12 cellular contexts compared by ENCODE assay signal in genomic region chr12:7061138-7061537, GRCh38. TPM values are rescaled to one million over a fixed set of nuclear protein-coding genes. Genes with fewer than 3 reads are reported as not detected.
DNase-seq lines count a peak whose midpoint lies in the region; ATAC-seq, FAIRE-seq and TF ChIP-seq lines count a peak whose summit lies in the region.
"Had no signal": no experiment of that assay in that cellular context is flagged by ENCODE, and none has a peak within 500 bp of the region (broad histone marks: within the 10 kb centered on the region; RNA-seq: fewer than 3 reads in every experiment).

No MANE protein-coding gene starts in this region.

- TSS peak; percentile 77 for BruUV-seq in HepG2 (replicated peaks; lab: Mats Ljungman, UMichigan)

- DNase-seq in GM03348 (ENCODE audit: low spot score) (peak; percentile 52), choroid plexus epithelial cell (ENCODE audit: low read depth) (no peak), HepG2 (ENCODE audit: low spot score) (no peak), smooth muscle cell (lab: John Stamatoyannopoulos, UW; ENCODE audit: unreplicated experiment) (no peak), LoVo (ENCODE audit: low spot score) (no peak), Ammon's horn (ENCODE audit: low spot score) (no peak)
- DNase-seq: activated CD8-positive, alpha-beta memory T cell treated with anti-CD3 and anti-CD28 coated beads for 24 hours; activated naive CD8-positive, alpha-beta T cell treated with anti-CD3 and anti-CD28 coated beads, Interleukin-2, amount 10 ng/mL, durations not matched to agents 7 days and 5 days; CD4-positive, CD25-positive, alpha-beta regulatory T cell; T-helper 1 cell had no signal

- no peak for FAIRE-seq in HepG2 (lab: Jason Lieb, UNC)

- H3F3A ChIP-seq in smooth muscle cell (ENCODE audit: low read depth): no peaks in the 10 kb centered on the region

- CTCF ChIA-PET in HepG2 (lab: Yijun Ruan, JAX; ENCODE audit: low intra/inter-chr PET ratio, low total read pairs): interaction anchor here (2.0 to 3.3 kb wide), 3 partner anchors 32 to 52 kb away, joined by 12 to 45 read pairs (median 16); partner anchors contain the start of genes C1R and C1RL

- H3K4me1 ChIP-seq in HepG2 (ENCODE audit: insufficient read depth, low read length) (peaks cover 58% of the 10 kb centered on the region), smooth muscle cell (ENCODE audit: low read depth) (no peaks in the 10 kb centered on the region)

- in situ Hi-C loops in HepG2 (cut with HindIII; ENCODE audit: extremely low pct_ligation_motif_present, low pct_unique_long_range_greater_than_20kb): loop anchor here (10.0 kb wide), 1 partner anchor 54 kb away; no protein-coding TSS in a partner anchor

- TF ChIP-seq CTCF in choroid plexus epithelial cell (conservative IDR thresholded peaks at IDR 0.05; ENCODE audit: low read depth, low read length) (peak; percentile 8), HepG2 (CRISPR knock-in tag; IDR thresholded peaks at IDR 0.05) (no peak), smooth muscle cell (IDR thresholded peaks at IDR 0.05; ENCODE audit: borderline replicate concordance, insufficient read depth, poor library complexity, severe bottlenecking) (no peak)

- H3K27me3 ChIP-seq in HepG2 (ENCODE audit: control insufficient read depth in 1 of 2, insufficient read depth in 2 of 2, low read length in 2 of 2): no peaks in the 10 kb centered on the region
- no peaks in the 10 kb centered on the region for H3K27me3 ChIP-seq in smooth muscle cell (ENCODE audit: low read depth)

- ATAC-seq in HepG2 (no peak), HG02852 (IDR thresholded peaks at IDR 0.05; ENCODE audit: unreplicated experiment) (no peak), GM21576 (IDR thresholded peaks at IDR 0.05; ENCODE audit: unreplicated experiment) (no peak)

- H3K9me3 ChIP-seq in HepG2 (ENCODE audit: low read length): no peaks in the 10 kb centered on the region
- no peaks in the 10 kb centered on the region for H3K9me3 ChIP-seq in smooth muscle cell (replicated peaks; ENCODE audit: low read depth)

- H3K4me3 ChIP-seq in choroid plexus epithelial cell (ENCODE audit: low read depth, low read length) (peak overlapping the region; percentile 57), HepG2 (replicated peaks in 1 of 3; ENCODE audit: insufficient read depth in 1 of 3, low read depth in 2 of 3, low read length in 3 of 3) (peak overlapping the region in 2 of 3 experiments; percentile 6 to 27; a peak in 2 of 6 replicates), smooth muscle cell (peak overlapping the region; percentile 34)

- H3K36me3 ChIP-seq in HepG2 (replicated peaks in 1 of 2; ENCODE audit: control insufficient read depth in 1 of 2, insufficient read depth in 2 of 2, low read length in 2 of 2) (no peaks in the 10 kb centered on the region), smooth muscle cell (ENCODE audit: low read depth) (no peaks in the 10 kb centered on the region)

- TF ChIP-seq POLR2A in HepG2 (IDR thresholded peaks at IDR 0.05; ENCODE audit: insufficient read depth in 1 of 2, low read depth in 2 of 2, low read length in 2 of 2): no peak

- H4K20me1 ChIP-seq in HepG2 (ENCODE audit: insufficient read depth, low read length): no peaks in the 10 kb centered on the region
- H4K20me1 ChIP-seq in smooth muscle cell (ENCODE audit: low read depth): no peaks in the 10 kb centered on the region

- POLR2A ChIA-PET in HepG2 (lab: Yijun Ruan, JAX): interaction anchor here (1.0 to 3.0 kb wide), 12 partner anchors 12 to 448 kb away, joined by 3 to 45 read pairs (median 4); partner anchors contain the start of genes C12orf57, C1RL, LPCAT3 and RNU7-1

- no peak for TF ChIP-seq RAD21 in HepG2 (CRISPR knock-in tag; IDR thresholded peaks at IDR 0.05)

- intact Hi-C loops in HepG2 (cut with micrococcal nuclease; ENCODE audit: unreplicated experiment): loop anchor here (2.0 kb wide), 1 partner anchor 18 kb away; no protein-coding TSS in a partner anchor

- no peak for TF ChIP-seq EP300 in HepG2 (IDR thresholded peaks at IDR 0.05; ENCODE audit: low read depth in 2 of 2, low read length in 2 of 2)
- no peak for TF ChIP-seq EP300 in HepG2 (CRISPR knock-in tag; IDR thresholded peaks at IDR 0.05; ENCODE audit: borderline replicate concordance)

- H3K9ac ChIP-seq in HepG2 (ENCODE audit: insufficient read depth, low read depth, low read length) (peak overlapping the region; percentile 25; the same call in 1 of the 2 replicates), smooth muscle cell (ENCODE audit: low read depth) (peak overlapping the region; percentile 24)

- H3K79me2 ChIP-seq in HepG2 (ENCODE audit: insufficient read depth, low read length) (no peaks in the 10 kb centered on the region), smooth muscle cell (ENCODE audit: low read depth) (no peaks in the 10 kb centered on the region)

- H3K4me2 ChIP-seq in HepG2 (ENCODE audit: low read depth, low read length): peak overlapping the region; percentile 71
- peak overlapping the region; percentile 82 for H3K4me2 ChIP-seq in smooth muscle cell

- H2AFZ ChIP-seq in HepG2 (ENCODE audit: low read length) (peak overlapping the region; percentile 25), smooth muscle cell (ENCODE audit: low read depth) (peak overlapping the region; percentile 67)

- WGBS in HepG2 (ENCODE audit: low lambda C conversion rate): 56% methylated on average over 13 of the region's 13 CpGs
- WGBS in smooth muscle cell (ENCODE audit: low lambda C conversion rate): 82% methylated on average over 13 of the region's 13 CpGs

- no peak overlapping the region for H3K27ac ChIP-seq in HepG2 (ENCODE audit: extremely low read length, insufficient read depth, low read length)
- peak overlapping the region; percentile 56 for H3K27ac ChIP-seq in smooth muscle cell (ENCODE audit: low read depth)

RNA-seq across cellular contexts. Expression of gene C1S, which starts 0.6 kb away (rescaled TPM):
- total RNA-seq in HepG2 (2016; rRNA removed; fragmentation: Illumina TruSeq; extraction: Trizol): 8.2 and 18.2 TPM in 2 replicates
- 2.7 and 2.8 TPM in 2 replicates for total RNA-seq in HepG2 (2016; cell fraction: cytosol; rRNA removed; fragmentation: Illumina TruSeq; extraction: Trizol; ENCODE audit: low read depth)
- total RNA-seq in HepG2 (2016; cell fraction: insoluble cytoplasmic fraction; rRNA removed; fragmentation: Illumina TruSeq; extraction: Trizol): 8.4 and 18.7 TPM in 2 replicates
- 3.2 and 3.7 TPM in 2 replicates for total RNA-seq in HepG2 (2016; cell fraction: membrane; rRNA removed; fragmentation: Illumina TruSeq; extraction: Trizol)
- 17.9 and 19.4 TPM in 2 replicates for total RNA-seq in HepG2 (2016; cell fraction: nucleus; rRNA removed; fragmentation: Illumina TruSeq; extraction: Trizol)
- polyA plus RNA-seq in HepG2 (2011; rRNA removed): 14.5 and 23.3 TPM in 2 replicates
- polyA plus RNA-seq in HepG2 (2011; cell fraction: cytosol; rRNA removed): 9.6 and 18.5 TPM in 2 replicates
- 14.4 and 22.0 TPM in 2 replicates for polyA plus RNA-seq in HepG2 (2011; cell fraction: nucleus; rRNA removed)
- polyA plus RNA-seq in HepG2 (2012): 9.8 and 10.0 TPM in 2 replicates
- 0.91 and 1.0 TPM in 2 replicates for polyA plus RNA-seq in HepG2 (2016; cell fraction: cytosol; fragmentation: Illumina TruSeq; extraction: Trizol; ENCODE audit: low read depth)
- 6.4 and 6.7 TPM in 2 replicates for polyA plus RNA-seq in HepG2 (2016; cell fraction: insoluble cytoplasmic fraction; fragmentation: Illumina TruSeq; extraction: Trizol; ENCODE audit: low read depth)
- 1.8 and 2.2 TPM in 2 replicates for polyA plus RNA-seq in HepG2 (2016; cell fraction: membrane; fragmentation: Illumina TruSeq; extraction: Trizol; ENCODE audit: low read depth)
- 26.0 and 30.9 TPM in 2 replicates for polyA plus RNA-seq in HepG2 (2016; cell fraction: nucleus; fragmentation: Illumina TruSeq; extraction: Trizol; ENCODE audit: insufficient read depth, low read depth)
- polyA minus RNA-seq in HepG2 (2011; rRNA and poly(A)+ RNA removed; ENCODE audit: low replicate concordance): 3.8 and 12.0 TPM in 2 replicates
- polyA minus RNA-seq in HepG2 (2011; cell fraction: cytosol; rRNA and poly(A)+ RNA removed): 7.0 and 14.3 TPM in 2 replicates
- polyA minus RNA-seq in HepG2 (2011; cell fraction: nucleus; rRNA and poly(A)+ RNA removed): 14.0 and 26.4 TPM in 2 replicates
- 38.5 and 65.7 TPM in 2 replicates for total RNA-seq in smooth muscle cell
- 61.1 and 69.2 TPM in 2 replicates for polyA plus RNA-seq in smooth muscle cell
- polyA plus RNA-seq: CD4-positive, CD25-positive, alpha-beta regulatory T cell had no signal

RNA-seq across cellular contexts. Expression of gene C1R, which starts 31.1 kb away (rescaled TPM):
- 1.7 and 3.5 TPM in 2 replicates for total RNA-seq in HepG2 (2016; rRNA removed; fragmentation: Illumina TruSeq; extraction: Trizol)
- 0.44 and 0.61 TPM in 2 replicates for total RNA-seq in HepG2 (2016; cell fraction: cytosol; rRNA removed; fragmentation: Illumina TruSeq; extraction: Trizol; ENCODE audit: low read depth)
- total RNA-seq in HepG2 (2016; cell fraction: insoluble cytoplasmic fraction; rRNA removed; fragmentation: Illumina TruSeq; extraction: Trizol): 2.6 and 4.1 TPM in 2 replicates
- 0.93 and 1.4 TPM in 2 replicates for total RNA-seq in HepG2 (2016; cell fraction: membrane; rRNA removed; fragmentation: Illumina TruSeq; extraction: Trizol)
- total RNA-seq in HepG2 (2016; cell fraction: nucleus; rRNA removed; fragmentation: Illumina TruSeq; extraction: Trizol): 3.8 and 4.3 TPM in 2 replicates
- 6.5 and 11.2 TPM in 2 replicates for polyA plus RNA-seq in HepG2 (2011; rRNA removed)
- 6.2 and 6.5 TPM in 2 replicates for polyA plus RNA-seq in HepG2 (2011; cell fraction: cytosol; rRNA removed)
- polyA plus RNA-seq in HepG2 (2011; cell fraction: nucleus; rRNA removed): 6.1 and 8.4 TPM in 2 replicates
- 1.2 and 1.9 TPM in 2 replicates for polyA plus RNA-seq in HepG2 (2012)
- 0.42 and 0.57 TPM in 2 replicates for polyA plus RNA-seq in HepG2 (2016; cell fraction: cytosol; fragmentation: Illumina TruSeq; extraction: Trizol; ENCODE audit: low read depth)
- polyA plus RNA-seq in HepG2 (2016; cell fraction: insoluble cytoplasmic fraction; fragmentation: Illumina TruSeq; extraction: Trizol; ENCODE audit: low read depth): 1.6 and 2.2 TPM in 2 replicates
- 1.2 and 1.3 TPM in 2 replicates for polyA plus RNA-seq in HepG2 (2016; cell fraction: membrane; fragmentation: Illumina TruSeq; extraction: Trizol; ENCODE audit: low read depth)
- polyA plus RNA-seq in HepG2 (2016; cell fraction: nucleus; fragmentation: Illumina TruSeq; extraction: Trizol; ENCODE audit: insufficient read depth, low read depth): 6.5 and 7.1 TPM in 2 replicates
- polyA minus RNA-seq in HepG2 (2011; rRNA and poly(A)+ RNA removed; ENCODE audit: low replicate concordance): 3.3 and 5.9 TPM in 2 replicates
- 0.70 and 1.3 TPM in 2 replicates for polyA minus RNA-seq in HepG2 (2011; cell fraction: cytosol; rRNA and poly(A)+ RNA removed)
- polyA minus RNA-seq in HepG2 (2011; cell fraction: nucleus; rRNA and poly(A)+ RNA removed): 1.7 and 2.7 TPM in 2 replicates
- total RNA-seq in smooth muscle cell: 51.2 and 58.9 TPM in 2 replicates
- polyA plus RNA-seq in smooth muscle cell: 78.7 and 83.8 TPM in 2 replicates

RNA-seq across cellular contexts. Expression of gene LPCAT3, which starts 42.9 kb away (rescaled TPM):
- total RNA-seq in HepG2 (2016; rRNA removed; fragmentation: Illumina TruSeq; extraction: Trizol) (22.1 and 44.5 TPM in 2 replicates), smooth muscle cell (16.9 and 28.3 TPM in 2 replicates)
- 15.6 and 16.1 TPM in 2 replicates for total RNA-seq in HepG2 (2016; cell fraction: cytosol; rRNA removed; fragmentation: Illumina TruSeq; extraction: Trizol; ENCODE audit: low read depth)
- total RNA-seq in HepG2 (2016; cell fraction: insoluble cytoplasmic fraction; rRNA removed; fragmentation: Illumina TruSeq; extraction: Trizol): 19.8 and 46.9 TPM in 2 replicates
- 25.0 and 25.2 TPM in 2 replicates for total RNA-seq in HepG2 (2016; cell fraction: membrane; rRNA removed; fragmentation: Illumina TruSeq; extraction: Trizol)
- 47.0 and 56.7 TPM in 2 replicates for total RNA-seq in HepG2 (2016; cell fraction: nucleus; rRNA removed; fragmentation: Illumina TruSeq; extraction: Trizol)
- polyA plus RNA-seq in HepG2 (2011; rRNA removed) (62.7 and 64.3 TPM in 2 replicates), smooth muscle cell (34.3 and 35.9 TPM in 2 replicates)
- polyA plus RNA-seq in HepG2 (2011; cell fraction: cytosol; rRNA removed): 50.0 and 61.5 TPM in 2 replicates
- 28.8 and 35.4 TPM in 2 replicates for polyA plus RNA-seq in HepG2 (2011; cell fraction: nucleus; rRNA removed)
- 34.6 and 45.3 TPM in 2 replicates for polyA plus RNA-seq in HepG2 (2012)
- 12.9 and 13.6 TPM in 2 replicates for polyA plus RNA-seq in HepG2 (2016; cell fraction: cytosol; fragmentation: Illumina TruSeq; extraction: Trizol; ENCODE audit: low read depth)
- 25.6 and 31.4 TPM in 2 replicates for polyA plus RNA-seq in HepG2 (2016; cell fraction: insoluble cytoplasmic fraction; fragmentation: Illumina TruSeq; extraction: Trizol; ENCODE audit: low read depth)
- 26.7 TPM in 2 replicates for polyA plus RNA-seq in HepG2 (2016; cell fraction: membrane; fragmentation: Illumina TruSeq; extraction: Trizol; ENCODE audit: low read depth)
- 89.0 and 95.4 TPM in 2 replicates for polyA plus RNA-seq in HepG2 (2016; cell fraction: nucleus; fragmentation: Illumina TruSeq; extraction: Trizol; ENCODE audit: insufficient read depth, low read depth)
- polyA minus RNA-seq in HepG2 (2011; rRNA and poly(A)+ RNA removed; ENCODE audit: low replicate concordance): 92.1 and 114 TPM in 2 replicates
- polyA minus RNA-seq in HepG2 (2011; cell fraction: cytosol; rRNA and poly(A)+ RNA removed): 27.7 TPM in 2 replicates
- 34.9 and 49.9 TPM in 2 replicates for polyA minus RNA-seq in HepG2 (2011; cell fraction: nucleus; rRNA and poly(A)+ RNA removed)

RNA-seq across cellular contexts. Expression of gene C1RL, which starts 47.9 kb away (rescaled TPM):
- total RNA-seq in HepG2 (2016; rRNA removed; fragmentation: Illumina TruSeq; extraction: Trizol) (14.2 and 28.9 TPM in 2 replicates), smooth muscle cell (18.5 and 21.1 TPM in 2 replicates)
- 4.9 and 5.6 TPM in 2 replicates for total RNA-seq in HepG2 (2016; cell fraction: cytosol; rRNA removed; fragmentation: Illumina TruSeq; extraction: Trizol; ENCODE audit: low read depth)
- 14.6 and 24.7 TPM in 2 replicates for total RNA-seq in HepG2 (2016; cell fraction: insoluble cytoplasmic fraction; rRNA removed; fragmentation: Illumina TruSeq; extraction: Trizol)
- total RNA-seq in HepG2 (2016; cell fraction: membrane; rRNA removed; fragmentation: Illumina TruSeq; extraction: Trizol): 9.1 and 10.3 TPM in 2 replicates
- total RNA-seq in HepG2 (2016; cell fraction: nucleus; rRNA removed; fragmentation: Illumina TruSeq; extraction: Trizol): 30.9 and 42.1 TPM in 2 replicates
- polyA plus RNA-seq in HepG2 (2011; rRNA removed) (53.1 and 73.4 TPM in 2 replicates), smooth muscle cell (8.7 and 9.8 TPM in 2 replicates)
- 32.8 and 36.0 TPM in 2 replicates for polyA plus RNA-seq in HepG2 (2011; cell fraction: cytosol; rRNA removed)
- polyA plus RNA-seq in HepG2 (2011; cell fraction: nucleus; rRNA removed): 60.3 and 87.6 TPM in 2 replicates
- polyA plus RNA-seq in HepG2 (2012): 22.3 and 28.7 TPM in 2 replicates
- 3.0 and 3.5 TPM in 2 replicates for polyA plus RNA-seq in HepG2 (2016; cell fraction: cytosol; fragmentation: Illumina TruSeq; extraction: Trizol; ENCODE audit: low read depth)
- polyA plus RNA-seq in HepG2 (2016; cell fraction: insoluble cytoplasmic fraction; fragmentation: Illumina TruSeq; extraction: Trizol; ENCODE audit: low read depth): 14.0 and 14.1 TPM in 2 replicates
- 5.6 and 7.3 TPM in 2 replicates for polyA plus RNA-seq in HepG2 (2016; cell fraction: membrane; fragmentation: Illumina TruSeq; extraction: Trizol; ENCODE audit: low read depth)
- 51.4 and 56.2 TPM in 2 replicates for polyA plus RNA-seq in HepG2 (2016; cell fraction: nucleus; fragmentation: Illumina TruSeq; extraction: Trizol; ENCODE audit: insufficient read depth, low read depth)
- polyA minus RNA-seq in HepG2 (2011; rRNA and poly(A)+ RNA removed; ENCODE audit: low replicate concordance): 41.3 and 114 TPM in 2 replicates
- polyA minus RNA-seq in HepG2 (2011; cell fraction: cytosol; rRNA and poly(A)+ RNA removed): 30.1 and 38.2 TPM in 2 replicates
- polyA minus RNA-seq in HepG2 (2011; cell fraction: nucleus; rRNA and poly(A)+ RNA removed): 34.5 and 39.2 TPM in 2 replicates
